ENCODE assay signal across 8 cellular contexts in genomic region chr1:228087771-228088251, GRCh38. TPM values are rescaled to one million over a fixed set of nuclear protein-coding genes. Genes with fewer than 3 reads are reported as not detected.
A peak's percentile ranks its signal among the peaks of the same experiment; 100 is the strongest.
DNase-seq lines count a peak whose midpoint lies in the region; ATAC-seq and TF ChIP-seq lines count a peak whose summit lies in the region.

No MANE protein-coding gene starts in this region.

- no peaks in the 10 kb centered on the region for H3K27me3 ChIP-seq in gastroesophageal sphincter

- H3K27ac ChIP-seq in gastroesophageal sphincter, result peak overlapping the region in 3 of 4 donors; percentile 26 to 65 (median 56)

- no peak for TF ChIP-seq EP300 in gastroesophageal sphincter (IDR thresholded peaks at IDR 0.05)

- H3K4me3 ChIP-seq in gastroesophageal sphincter, result peak overlapping the region in 1 of 2 donors; percentile 18

- POLR2A ChIA-PET in activated CD8-positive, alpha-beta T cell treated with anti-CD3 and anti-CD28 coated beads, Interleukin-2, amount 10 ng/mL, durations not matched to agents 7 days and 5 days (lab: Charles Lee), result no interaction called here

- no peaks in the 10 kb centered on the region for H3K27me3 Mint-ChIP-seq in activated CD8-positive, alpha-beta T cell treated with anti-CD3 and anti-CD28 coated beads, Interleukin-2, amount 10 ng/mL, durations not matched to agents 7 days and 5 days (ENCODE audit: low read depth)
- H3K27me3 Mint-ChIP-seq in stimulated activated naive B cell treated with anti-CD40 and anti-IgM and Interleukin-4, amounts not matched to agents 10 μg/mL and 1 μg/mL and 100 μg/mL, for 72 hours, result no peaks in the 10 kb centered on the region

- TF ChIP-seq POLR2A in gastroesophageal sphincter (IDR thresholded peaks at IDR 0.05), result no peak

- H3K4me3 Mint-ChIP-seq in activated CD8-positive, alpha-beta T cell treated with anti-CD3 and anti-CD28 coated beads, Interleukin-2, amount 10 ng/mL, durations not matched to agents 7 days and 5 days, result peak overlapping the region; percentile 33
- peak overlapping the region; percentile 60 to 68 for H3K4me3 Mint-ChIP-seq in stimulated activated naive B cell treated with anti-CD40 and anti-IgM and Interleukin-4, amounts not matched to agents 10 μg/mL and 1 μg/mL and 100 μg/mL, for 72 hours

- no peak for TF ChIP-seq CTCF in gastroesophageal sphincter (IDR thresholded peaks at IDR 0.05)

- CTCF ChIA-PET in activated CD8-positive, alpha-beta T cell treated with anti-CD3 and anti-CD28 coated beads, Interleukin-2, amount 10 ng/mL, durations not matched to agents 7 days and 5 days (lab: Charles Lee), result no interaction called here

- DNase-seq in activated CD4-positive, alpha-beta T cell treated with anti-CD3 and anti-CD28 coated beads for 48 hours, result peak; percentile 39
- DNase-seq in activated CD4-positive, alpha-beta T cell treated with anti-CD3 and anti-CD28 coated beads, Interleukin-2, amount 50 U/mL, for 1 hour, result no peak
- no peak for DNase-seq in activated CD8-positive, alpha-beta T cell treated with anti-CD3 and anti-CD28 coated beads, Interleukin-2, amount 10 ng/mL, durations not matched to agents 7 days and 5 days
- no peak for DNase-seq in stimulated activated naive B cell treated with anti-CD40 and anti-IgM and Interleukin-4, amounts not matched to agents 10 μg/mL and 1 μg/mL and 100 μg/mL, for 72 hours
- DNase-seq in SHP77 (lab: John Stamatoyannopoulos, UW), result no peak
- DNase-seq in NCI-H2171 (lab: John Stamatoyannopoulos, UW), result no peak

- H3K9me3 ChIP-seq in gastroesophageal sphincter, result no peaks in the 10 kb centered on the region

- H3K27ac Mint-ChIP-seq in activated CD8-positive, alpha-beta T cell treated with anti-CD3 and anti-CD28 coated beads, Interleukin-2, amount 10 ng/mL, durations not matched to agents 7 days and 5 days, result peak overlapping the region; percentile 79
- H3K27ac Mint-ChIP-seq in stimulated activated naive B cell treated with anti-CD40 and anti-IgM and Interleukin-4, amounts not matched to agents 10 μg/mL and 1 μg/mL and 100 μg/mL, for 72 hours, result peak overlapping the region; percentile 39

- peaks cover 0 to 9% of the 10 kb centered on the region in 2 donors for H3K36me3 ChIP-seq in gastroesophageal sphincter

- ATAC-seq in activated CD8-positive, alpha-beta T cell treated with anti-CD3 and anti-CD28 coated beads, Interleukin-2, amount 10 ng/mL, durations not matched to agents 7 days and 5 days, result no peak
- ATAC-seq in gastroesophageal sphincter (no peak), GM19455 (IDR thresholded peaks at IDR 0.05; ENCODE audit: unreplicated experiment) (no peak)
- ATAC-seq in stimulated activated naive B cell treated with anti-CD40 and anti-IgM and Interleukin-4, amounts not matched to agents 10 μg/mL and 1 μg/mL and 100 μg/mL, for 72 hours (replicated peaks), result peak in 1 of 2 donors; percentile 21

- peaks cover 84% of the 10 kb centered on the region for H3K4me1 Mint-ChIP-seq in activated CD8-positive, alpha-beta T cell treated with anti-CD3 and anti-CD28 coated beads, Interleukin-2, amount 10 ng/mL, durations not matched to agents 7 days and 5 days (ENCODE audit: low read depth)
- peaks cover 62 to 93% of the 10 kb centered on the region in 2 donors for H3K4me1 Mint-ChIP-seq in stimulated activated naive B cell treated with anti-CD40 and anti-IgM and Interleukin-4, amounts not matched to agents 10 μg/mL and 1 μg/mL and 100 μg/mL, for 72 hours

- H3K4me1 ChIP-seq in gastroesophageal sphincter, result peaks cover 5 to 94% (median 76%) of the 10 kb centered on the region in 3 donors

- 59 to 76% methylated on average over 4 of the region's 7 CpGs for WGBS in gastroesophageal sphincter (ENCODE audit: low coverage in 1 of 2), 2 donors

- peaks cover 8% of the 10 kb centered on the region for H3K9me3 Mint-ChIP-seq in activated CD8-positive, alpha-beta T cell treated with anti-CD3 and anti-CD28 coated beads, Interleukin-2, amount 10 ng/mL, durations not matched to agents 7 days and 5 days (ENCODE audit: insufficient read depth)
- H3K9me3 Mint-ChIP-seq in stimulated activated naive B cell treated with anti-CD40 and anti-IgM and Interleukin-4, amounts not matched to agents 10 μg/mL and 1 μg/mL and 100 μg/mL, for 72 hours, result no peaks in the 10 kb centered on the region

- H3K36me3 Mint-ChIP-seq in activated CD8-positive, alpha-beta T cell treated with anti-CD3 and anti-CD28 coated beads, Interleukin-2, amount 10 ng/mL, durations not matched to agents 7 days and 5 days (ENCODE audit: low read depth), result peaks cover 88% of the 10 kb centered on the region
- peaks cover 25 to 71% of the 10 kb centered on the region in 2 donors for H3K36me3 Mint-ChIP-seq in stimulated activated naive B cell treated with anti-CD40 and anti-IgM and Interleukin-4, amounts not matched to agents 10 μg/mL and 1 μg/mL and 100 μg/mL, for 72 hours

RNA-seq across cellular contexts. Expression of gene ARF1, which starts 5.3 kb away (rescaled TPM):
- 100 to 1,000 TPM; 313 to 322 TPM for total RNA-seq in activated CD8-positive, alpha-beta T cell treated with anti-CD3 and anti-CD28 coated beads, Interleukin-2, amount 10 ng/mL, durations not matched to agents 7 days and 5 days
- total RNA-seq in gastroesophageal sphincter, result 100 to 1,000 TPM; 256 to 385 (median 303) TPM

RNA-seq across cellular contexts. Expression of gene C1orf35, which starts 15.3 kb away (rescaled TPM):
- total RNA-seq in activated CD8-positive, alpha-beta T cell treated with anti-CD3 and anti-CD28 coated beads, Interleukin-2, amount 10 ng/mL, durations not matched to agents 7 days and 5 days, result 10 to 100 TPM; 24.7 to 25.6 TPM
- total RNA-seq in gastroesophageal sphincter, result 10 to 100 TPM; 11.6 to 16.0 (median 14.6) TPM

RNA-seq across cellular contexts. Expression of gene MRPL55, which starts 21.3 kb away (rescaled TPM):
- total RNA-seq in activated CD8-positive, alpha-beta T cell treated with anti-CD3 and anti-CD28 coated beads, Interleukin-2, amount 10 ng/mL, durations not matched to agents 7 days and 5 days, result 10 to 100 TPM; 51.1 to 60.7 TPM
- 100 to 1,000 TPM in 2 of 4 donors, 10 to 100 TPM in 2; 50.2 to 394 (median 81.5) TPM for total RNA-seq in gastroesophageal sphincter

RNA-seq across cellular contexts. Expression of gene GUK1, which starts 52.3 kb away (rescaled TPM):
- 100 to 1,000 TPM; 339 to 344 TPM for total RNA-seq in activated CD8-positive, alpha-beta T cell treated with anti-CD3 and anti-CD28 coated beads, Interleukin-2, amount 10 ng/mL, durations not matched to agents 7 days and 5 days
- 100 to 1,000 TPM; 234 to 504 (median 299) TPM for total RNA-seq in gastroesophageal sphincter
